ENCODE assay signal across 10 cellular contexts in genomic region chr3:194277547-194278091, GRCh38.
DNase-seq lines count a peak whose midpoint lies in the region; ATAC-seq and TF ChIP-seq lines count a peak whose summit lies in the region.
"Had no signal": no experiment of that assay in that cellular context is flagged by ENCODE, and none has a peak within 500 bp of the region (broad histone marks: within the 10 kb centered on the region; RNA-seq: fewer than 3 reads in every experiment).

No MANE protein-coding gene starts in this region.

- intact Hi-C loops in cardiac septum (cut with DNase I) (loop anchor here (2.0 kb wide), 1 partner anchor 37 kb away; no protein-coding TSS in a partner anchor), ovary (cut with DNase I) (loop anchor here in 1 of 4 donors (10.0 kb wide), 1 partner anchor 273 kb away; no protein-coding TSS in a partner anchor)

- DNase-seq in AG08396 (ENCODE audit: low spot score) (peak; percentile 66), SK-N-MC (ENCODE audit: low read depth, low spot score) (no peak), cardiac septum (ENCODE audit: low spot score) (peak; percentile 68), ovary (peak; percentile 85 to 92 (median 88)), NCI-H146 (lab: John Stamatoyannopoulos, UW) (no peak), NCI-H2029 treated with DMSO at 0.1 percent for 48 hours (lab: John Stamatoyannopoulos, UW) (no peak), NCI-H748 treated with DMSO at 0.1 percent for 48 hours (lab: John Stamatoyannopoulos, UW) (no peak)
- DNase-seq: activated gamma-delta T cell; CD8-positive, alpha-beta memory T cell had no signal

- peak overlapping the region; percentile 48 for H3K4me3 ChIP-seq in SK-N-MC
- H3K4me3 ChIP-seq in ovary = no peak overlapping the region

- ATAC-seq in HG03378 (IDR thresholded peaks at IDR 0.05; ENCODE audit: unreplicated experiment) = no peak

- no peaks in the 10 kb centered on the region for H3K27me3 ChIP-seq in ovary

- H3K9ac ChIP-seq in SK-N-MC (ENCODE audit: insufficient read length) = peak overlapping the region; percentile 51

- TF ChIP-seq EP300 in ovary (IDR thresholded peaks at IDR 0.05) = no peak

- H3K36me3 ChIP-seq in SK-N-MC (ENCODE audit: insufficient read depth, low read length) = no peaks in the 10 kb centered on the region
- no peaks in the 10 kb centered on the region for H3K36me3 ChIP-seq in ovary

- no peaks in the 10 kb centered on the region for H3K9me3 ChIP-seq in SK-N-MC (ENCODE audit: low read depth, low read length)
- H3K9me3 ChIP-seq in ovary = no peaks in the 10 kb centered on the region

- no peak for TF ChIP-seq CTCF in ovary (IDR thresholded peaks at IDR 0.05)

- peaks cover 28% of the 10 kb centered on the region for H3K4me1 ChIP-seq in ovary (ENCODE audit: insufficient read depth)

- peak overlapping the region; percentile 96 for H3K27ac ChIP-seq in SK-N-MC
- H3K27ac ChIP-seq in ovary = peak overlapping the region; percentile 26 to 95

- no peak for TF ChIP-seq POLR2A in ovary (IDR thresholded peaks at IDR 0.05)

- 9 to 12% (median 10%) methylated on average over 11 of the region's 11 CpGs for WGBS in ovary, 3 donors

Comparison
In these comparisons a context has a peak if more than half of its experiments do, and no peak if none do; other contexts are left out.
1. DNase-seq: peak in AG08396 (single experiment), cardiac septum (single experiment) and ovary (5 of 5); none in SK-N-MC (single experiment), NCI-H146 (single experiment), NCI-H2029 treated with DMSO at 0.1 percent for 48 hours (single experiment) and NCI-H748 treated with DMSO at 0.1 percent for 48 hours (single experiment).